In the genomic region with DNA sequence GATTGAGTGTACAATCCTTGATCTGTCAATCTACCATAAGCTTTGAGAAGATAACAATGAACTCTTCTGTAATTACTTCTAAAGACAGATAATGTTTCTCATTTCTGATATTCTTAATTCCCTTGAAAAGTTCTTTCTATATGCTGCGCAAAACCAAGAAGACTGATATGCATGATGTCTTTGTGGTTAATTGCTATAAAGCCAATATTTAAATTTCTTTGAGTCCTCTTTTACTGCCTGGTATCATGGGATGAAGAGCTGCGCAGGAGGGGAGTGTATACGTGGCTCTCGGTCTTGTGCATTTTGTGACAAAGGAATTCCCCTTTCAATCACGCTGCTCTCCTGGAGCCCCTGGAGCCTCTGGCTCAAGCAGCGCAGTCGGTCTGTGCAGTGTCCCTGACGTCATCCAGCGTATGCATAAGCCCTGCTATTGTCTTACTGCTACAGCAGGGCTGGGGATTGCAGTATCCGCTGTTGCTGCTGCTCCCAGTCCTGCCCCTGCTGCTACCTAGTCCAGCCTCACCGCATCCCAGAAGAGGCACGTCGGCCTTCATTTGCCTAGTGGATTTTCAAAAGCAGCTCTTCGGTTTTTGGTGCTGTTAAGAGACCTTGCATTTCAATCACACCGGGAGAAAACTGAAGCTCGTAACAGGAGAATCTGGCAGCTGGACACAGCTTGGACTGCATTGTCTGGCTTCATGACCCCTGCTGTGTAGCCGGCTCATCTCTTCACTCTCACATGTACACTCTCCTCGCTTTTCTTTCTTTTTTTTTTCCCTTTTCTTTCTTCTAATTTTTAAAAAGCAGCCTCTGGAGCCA, we compare ENCODE assay signal across 8 cellular contexts.
DNase-seq lines count a peak whose midpoint lies in the region; ATAC-seq and TF ChIP-seq lines count a peak whose summit lies in the region.

No MANE protein-coding gene starts in this region.

- peak overlapping the region; percentile 71 for H3K9ac ChIP-seq in muscle layer of colon (ENCODE audit: low read length)

- peak; percentile 60 for DNase-seq in HFF-Myc (ENCODE audit: extremely low read depth, low read depth)
- peak; percentile 89 for DNase-seq in RPMI7951 (ENCODE audit: low read depth)
- peak; percentile 80 for DNase-seq in fibroblast of gingiva (ENCODE audit: low read depth)
- DNase-seq in activated CD4-positive, alpha-beta T cell treated with anti-CD3 and anti-CD28 coated beads, Interleukin-2, amount 50 U/mL, for 4 hours, result no peak

- peak overlapping the region; percentile 31 for H3K27ac ChIP-seq in muscle layer of colon (ENCODE audit: low read depth, low read length)

- TF ChIP-seq CTCF in HFF-Myc (IDR thresholded peaks at IDR 0.05; ENCODE audit: low read depth, low read length, missing control alignments), result no peak

- H3K4me3 ChIP-seq in HFF-Myc (replicated peaks; ENCODE audit: low read depth, low read length) (peak overlapping the region; percentile 20), muscle layer of colon (ENCODE audit: low read depth in 1 of 2, low read length in 2 of 2) (peak overlapping the region; percentile 17 to 73)

- ATAC-seq in GM18867 (IDR thresholded peaks at IDR 0.05; ENCODE audit: unreplicated experiment) (no peak), HG03139 (IDR thresholded peaks at IDR 0.05; ENCODE audit: unreplicated experiment) (no peak), GM18861 (IDR thresholded peaks at IDR 0.05; ENCODE audit: unreplicated experiment) (no peak)

- H3K27me3 ChIP-seq in muscle layer of colon (ENCODE audit: control insufficient read depth in 1 of 2, insufficient read depth in 2 of 2, low read length in 2 of 2), result no peaks in the 10 kb centered on the region

- H3K4me1 ChIP-seq in muscle layer of colon (ENCODE audit: insufficient read depth, low read length), result peaks cover 36% of the 10 kb centered on the region

- H3K36me3 ChIP-seq in muscle layer of colon (ENCODE audit: insufficient read depth, low read length), result no peaks in the 10 kb centered on the region

- H3K9me3 ChIP-seq in muscle layer of colon (ENCODE audit: low read length), result no peaks in the 10 kb centered on the region

Comparison
In these comparisons a context has a peak if more than half of its experiments do, and no peak if none do; other contexts are left out.
1. DNase-seq: peak in HFF-Myc (single experiment), RPMI7951 (single experiment) and fibroblast of gingiva (single experiment); none in activated CD4-positive, alpha-beta T cell treated with anti-CD3 and anti-CD28 coated beads, Interleukin-2, amount 50 U/mL, for 4 hours (0 of 2).